Comparison of ENCODE assay signal across 21 cellular contexts in genomic region chr10:72132854-72133253, GRCh38. TPM values are rescaled to one million over a fixed set of nuclear protein-coding genes. Genes with fewer than 3 reads are reported as not detected.
DNase-seq lines count a peak whose midpoint lies in the region; ATAC-seq and TF ChIP-seq lines count a peak whose summit lies in the region.
"Had no signal": no experiment of that assay in that cellular context is flagged by ENCODE, and none has a peak within 500 bp of the region (broad histone marks: within the 10 kb centered on the region; RNA-seq: fewer than 3 reads in every experiment).

No MANE protein-coding gene starts in this region.

- peak overlapping the region; percentile 57; the same call in 1 of the 2 replicates for H3K4me2 ChIP-seq in OCI-LY3 (ENCODE audit: low read length)

- H3K9me3 ChIP-seq in left ventricle myocardium inferior (replicated peaks) (no peaks in the 10 kb centered on the region), OCI-LY3 (ENCODE audit: insufficient read depth, low read length) (no peaks in the 10 kb centered on the region), SJCRH30 (replicated peaks) (no peaks in the 10 kb centered on the region)
- H3K9me3 ChIP-seq: body of pancreas, neutrophil, prostate gland had no signal

- peaks cover 27 to 35% of the 10 kb centered on the region in 2 donors for H3K4me1 Mint-ChIP-seq in stimulated activated naive B cell treated with anti-CD40 and anti-IgM and Interleukin-4, amounts not matched to agents 10 μg/mL and 1 μg/mL and 100 μg/mL, for 72 hours

- peak overlapping the region; percentile 6 for H3K27ac Mint-ChIP-seq in stimulated activated naive B cell treated with anti-CD40 and anti-IgM and Interleukin-4, amounts not matched to agents 10 μg/mL and 1 μg/mL and 100 μg/mL, for 72 hours
- H3K27ac Mint-ChIP-seq: activated T-helper 17 cell treated with anti-CD3 and anti-CD28 coated beads, Interleukin-2, amount 50 U/mL, for 72 hours had no signal

- peaks cover 0 to 3% of the 10 kb centered on the region in 2 donors for H3K9me3 Mint-ChIP-seq in stimulated activated naive B cell treated with anti-CD40 and anti-IgM and Interleukin-4, amounts not matched to agents 10 μg/mL and 1 μg/mL and 100 μg/mL, for 72 hours
- H3K9me3 Mint-ChIP-seq: activated CD4-positive, alpha-beta T cell treated with anti-CD3 and anti-CD28 coated beads, Interleukin-2, amount 10 ng/mL, durations not matched to agents 7 days and 5 days; activated T-helper 17 cell treated with anti-CD3 and anti-CD28 coated beads, Interleukin-2, amount 50 U/mL, for 72 hours had no signal

- H3K79me2 ChIP-seq in OCI-LY3 (ENCODE audit: low read length): no peaks in the 10 kb centered on the region

- no peak overlapping the region for H3K9ac ChIP-seq in OCI-LY3 (ENCODE audit: low read length)

- intact Hi-C loops in left ventricle myocardium inferior (cut with micrococcal nuclease): no loop called here
- intact Hi-C loops in left cardiac atrium (cut with DNase I): loop anchor here (2.0 to 10.0 kb wide), 2 partner anchors 82 to 86 kb away; partner anchors contain the start of genes ANAPC16 (in 1 of the 2) and ASCC1 (in 1 of the 2)

- H3K27me3 Mint-ChIP-seq in stimulated activated naive B cell treated with anti-CD40 and anti-IgM and Interleukin-4, amounts not matched to agents 10 μg/mL and 1 μg/mL and 100 μg/mL, for 72 hours: no peaks in the 10 kb centered on the region
- H3K27me3 Mint-ChIP-seq: activated CD4-positive, alpha-beta T cell treated with anti-CD3 and anti-CD28 coated beads, Interleukin-2, amount 10 ng/mL, durations not matched to agents 7 days and 5 days; activated T-helper 17 cell treated with anti-CD3 and anti-CD28 coated beads, Interleukin-2, amount 50 U/mL, for 72 hours; B cell had no signal

- TF ChIP-seq CTCF in left ventricle myocardium inferior (IDR thresholded peaks at IDR 0.05; ENCODE audit: borderline replicate concordance) (no peak), OCI-LY3 (IDR thresholded peaks at IDR 0.05; ENCODE audit: low read depth, low read length) (no peak)

- no peaks in the 10 kb centered on the region for H4K20me1 ChIP-seq in OCI-LY3 (ENCODE audit: insufficient read depth, low read length)

- DNase-seq in left ventricle myocardium inferior (no peak), left cardiac atrium (no peak), SJCRH30 (no peak), SIG-M5 (lab: John Stamatoyannopoulos, UW) (no peak)
- no peak for DNase-seq in stimulated activated naive B cell treated with anti-CD40 and anti-IgM and Interleukin-4, amounts not matched to agents 10 μg/mL and 1 μg/mL and 100 μg/mL, for 72 hours
- DNase-seq: cerebellar nuclear complex, NCI-H1105, NCI-H2029, NCI-H2227 treated with DMSO at 0.1 percent for 48 hours, NCI-H748 treated with DMSO at 0.1 percent for 48 hours, WERI-Rb-1 had no signal

- H3K27me3 ChIP-seq in left ventricle myocardium inferior (ENCODE audit: low read depth): no peaks in the 10 kb centered on the region
- H3K27me3 ChIP-seq in OCI-LY3 (ENCODE audit: low read depth, low read length): no peaks in the 10 kb centered on the region
- no peaks in the 10 kb centered on the region for H3K27me3 ChIP-seq in SJCRH30
- H3K27me3 ChIP-seq: body of pancreas, neutrophil had no signal

- H2AFZ ChIP-seq in OCI-LY3 (ENCODE audit: low read depth, low read length): no peak overlapping the region

- ATAC-seq in left cardiac atrium (no peak), GM21723 (IDR thresholded peaks at IDR 0.05; ENCODE audit: unreplicated experiment) (peak; percentile 5), HG03175 (IDR thresholded peaks at IDR 0.05; ENCODE audit: unreplicated experiment) (no peak)
- ATAC-seq in stimulated activated naive B cell treated with anti-CD40 and anti-IgM and Interleukin-4, amounts not matched to agents 10 μg/mL and 1 μg/mL and 100 μg/mL, for 72 hours (replicated peaks): no peak
- ATAC-seq: body of pancreas had no signal

- peaks cover 14% of the 10 kb centered on the region for H3K4me1 ChIP-seq in left ventricle myocardium inferior
- peaks cover 43% of the 10 kb centered on the region for H3K4me1 ChIP-seq in OCI-LY3 (ENCODE audit: low read length)
- no peaks in the 10 kb centered on the region for H3K4me1 ChIP-seq in SJCRH30
- H3K4me1 ChIP-seq: body of pancreas, prostate gland had no signal

- H3K4me3 ChIP-seq in left ventricle myocardium inferior (no peak overlapping the region), OCI-LY3 (ENCODE audit: low read length) (no peak overlapping the region), SJCRH30 (no peak overlapping the region)
- H3K4me3 ChIP-seq: body of pancreas, lung, prostate gland had no signal

- H3K4me3 Mint-ChIP-seq in stimulated activated naive B cell treated with anti-CD40 and anti-IgM and Interleukin-4, amounts not matched to agents 10 μg/mL and 1 μg/mL and 100 μg/mL, for 72 hours: no peak overlapping the region
- H3K4me3 Mint-ChIP-seq: activated CD4-positive, alpha-beta T cell treated with anti-CD3 and anti-CD28 coated beads, Interleukin-2, amount 10 ng/mL, durations not matched to agents 7 days and 5 days; activated T-helper 17 cell treated with anti-CD3 and anti-CD28 coated beads, Interleukin-2, amount 50 U/mL, for 72 hours; B cell had no signal

- H3K36me3 Mint-ChIP-seq in stimulated activated naive B cell treated with anti-CD40 and anti-IgM and Interleukin-4, amounts not matched to agents 10 μg/mL and 1 μg/mL and 100 μg/mL, for 72 hours: peaks cover 26 to 48% of the 10 kb centered on the region in 2 donors

- H3K27ac ChIP-seq in left ventricle myocardium inferior (replicated peaks) (peak overlapping the region; percentile 41), OCI-LY3 (ENCODE audit: low read length) (no peak overlapping the region), SJCRH30 (no peak overlapping the region)
- H3K27ac ChIP-seq: body of pancreas, neutrophil, prostate gland, WERI-Rb-1 had no signal

- H3K36me3 ChIP-seq in left ventricle myocardium inferior (peaks cover 21% of the 10 kb centered on the region), OCI-LY3 (replicated peaks; ENCODE audit: low read depth, low read length) (no peaks in the 10 kb centered on the region), SJCRH30 (no peaks in the 10 kb centered on the region; the same call in 1 of the 2 replicates)
- H3K36me3 ChIP-seq: neutrophil, prostate gland had no signal

RNA-seq across cellular contexts. Expression of gene SPOCK2, which starts 44.5 kb away (rescaled TPM):
- 8.6 TPM for total RNA-seq in left ventricle myocardium inferior
- total RNA-seq in left cardiac atrium: 1 to 10 TPM; 8.1 to 9.8 TPM
- 14.3 and 15.5 TPM in 2 replicates for total RNA-seq in SJCRH30 (2014; rRNA removed; shearing (Covaris generic))
